17 cellular contexts compared by ENCODE assay signal in the genomic region with DNA sequence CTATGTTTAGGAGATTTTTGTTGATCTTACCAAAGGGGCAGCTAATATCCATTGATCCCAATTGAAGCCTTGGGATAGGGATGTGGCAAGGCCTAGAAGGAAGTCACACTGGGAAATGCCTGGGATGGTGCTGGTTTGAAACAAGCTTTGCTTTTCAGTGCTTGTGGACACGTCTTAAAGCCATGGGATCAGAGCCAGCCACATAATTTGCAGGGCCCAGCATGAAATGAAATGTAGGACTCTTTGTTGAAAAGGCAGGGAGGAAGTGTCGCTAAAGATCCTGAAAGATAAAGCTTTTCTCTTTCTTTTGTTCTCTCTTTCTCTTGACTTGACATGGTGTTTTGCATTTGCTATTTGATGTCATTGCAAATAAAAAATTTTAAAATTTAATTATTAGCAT. TPM values are rescaled to one million over a fixed set of nuclear protein-coding genes. Genes with fewer than 3 reads are reported as not detected.
A peak's percentile ranks its signal among the peaks of the same experiment; 100 is the strongest.
DNase-seq lines count a peak whose midpoint lies in the region; ATAC-seq lines count a peak whose summit lies in the region.
"Had no signal": no experiment of that assay in that cellular context is flagged by ENCODE, and none has a peak within 500 bp of the region (broad histone marks: within the 10 kb centered on the region; RNA-seq: fewer than 3 reads in every experiment).

No MANE protein-coding gene starts in this region.

- CTCF ChIA-PET in activated naive CD4-positive, alpha-beta T cell treated with anti-CD3 and anti-CD28 coated beads for 36 hours (lab: Charles Lee): interaction anchor here (0.6 to 3.6 kb wide), 7 partner anchors 9 to 206 kb away, joined by 3 to 11 read pairs (median 3); no protein-coding TSS in a partner anchor

- no peaks in the 10 kb centered on the region for H3K36me3 Mint-ChIP-seq in activated naive CD4-positive, alpha-beta T cell treated with anti-CD3 and anti-CD28 coated beads for 36 hours (ENCODE audit: low read depth)
- H3K36me3 Mint-ChIP-seq in T-helper 17 cell (ENCODE audit: low read depth): no peaks in the 10 kb centered on the region
- peaks cover 19% of the 10 kb centered on the region for H3K36me3 Mint-ChIP-seq in stimulated activated effector memory CD8-positive, alpha-beta T cell treated with anti-CD3 and anti-CD28 coated beads, Interleukin-12 subunit alpha, Interleukin-12 subunit beta, amount 100 ng/mL, for 72 hours

- DNase-seq in activated naive CD4-positive, alpha-beta T cell treated with anti-CD3 and anti-CD28 coated beads for 36 hours: no peak
- no peak for DNase-seq in activated naive CD4-positive, alpha-beta T cell (lab: John Stamatoyannopoulos, UW)
- DNase-seq in T-helper 17 cell: no peak
- DNase-seq in ecto neural progenitor cell (ENCODE audit: low spot score): peak; percentile 27
- no peak for DNase-seq in stimulated activated effector memory CD8-positive, alpha-beta T cell treated with anti-CD3 and anti-CD28 coated beads, Interleukin-12 subunit alpha, Interleukin-12 subunit beta, amount 100 ng/mL, for 72 hours (ENCODE audit: low spot score in 2 of 2)
- no peak for DNase-seq in NCI-H524 treated with DMSO at 0.1 percent for 48 hours (lab: John Stamatoyannopoulos, UW)
- DNase-seq: activated CD4-positive, alpha-beta T cell treated with anti-CD3 and anti-CD28 coated beads for 48 hours; Karpas-422; kidney glomerular epithelial cell; NCI-H1105 treated with DMSO at 0.1 percent for 48 hours; NCI-H446; nucleus accumbens; right cardiac atrium; SHP77 treated with DMSO at 0.1 percent for 48 hours; T1000 had no signal

- H3K27ac Mint-ChIP-seq in activated naive CD4-positive, alpha-beta T cell treated with anti-CD3 and anti-CD28 coated beads for 36 hours: peak overlapping the region; percentile 74
- H3K27ac Mint-ChIP-seq in T-helper 17 cell: peak overlapping the region; percentile 94
- no peak overlapping the region for H3K27ac Mint-ChIP-seq in stimulated activated effector memory CD8-positive, alpha-beta T cell treated with anti-CD3 and anti-CD28 coated beads, Interleukin-12 subunit alpha, Interleukin-12 subunit beta, amount 100 ng/mL, for 72 hours

- peaks cover 66% of the 10 kb centered on the region for H3K4me1 Mint-ChIP-seq in activated naive CD4-positive, alpha-beta T cell treated with anti-CD3 and anti-CD28 coated beads for 36 hours (ENCODE audit: low read depth)
- H3K4me1 Mint-ChIP-seq in T-helper 17 cell: peaks cover 44% of the 10 kb centered on the region
- peaks cover 51% of the 10 kb centered on the region for H3K4me1 Mint-ChIP-seq in stimulated activated effector memory CD8-positive, alpha-beta T cell treated with anti-CD3 and anti-CD28 coated beads, Interleukin-12 subunit alpha, Interleukin-12 subunit beta, amount 100 ng/mL, for 72 hours

- intact Hi-C loops in activated naive CD4-positive, alpha-beta T cell treated with anti-CD3 and anti-CD28 coated beads for 36 hours (cut with micrococcal nuclease): no loop called here

- no peaks in the 10 kb centered on the region for H3K27me3 Mint-ChIP-seq in activated naive CD4-positive, alpha-beta T cell treated with anti-CD3 and anti-CD28 coated beads for 36 hours (ENCODE audit: low read depth)
- H3K27me3 Mint-ChIP-seq in T-helper 17 cell: no peaks in the 10 kb centered on the region

- H3K4me3 Mint-ChIP-seq in activated naive CD4-positive, alpha-beta T cell treated with anti-CD3 and anti-CD28 coated beads for 36 hours: peak overlapping the region; percentile 17
- H3K4me3 Mint-ChIP-seq in T-helper 17 cell: peak overlapping the region; percentile 67
- H3K4me3 Mint-ChIP-seq in stimulated activated effector memory CD8-positive, alpha-beta T cell treated with anti-CD3 and anti-CD28 coated beads, Interleukin-12 subunit alpha, Interleukin-12 subunit beta, amount 100 ng/mL, for 72 hours: peak overlapping the region; percentile 18

- H3K9me3 Mint-ChIP-seq in activated naive CD4-positive, alpha-beta T cell treated with anti-CD3 and anti-CD28 coated beads for 36 hours: no peaks in the 10 kb centered on the region
- no peaks in the 10 kb centered on the region for H3K9me3 Mint-ChIP-seq in stimulated activated effector memory CD8-positive, alpha-beta T cell treated with anti-CD3 and anti-CD28 coated beads, Interleukin-12 subunit alpha, Interleukin-12 subunit beta, amount 100 ng/mL, for 72 hours

- H3K9me3 ChIP-seq in T-helper 17 cell (ENCODE audit: control insufficient read depth, low read length, poor library complexity, severe bottlenecking): no peaks in the 10 kb centered on the region

- ATAC-seq in T-helper 17 cell (no peak), HG02623 (IDR thresholded peaks at IDR 0.05; ENCODE audit: unreplicated experiment) (no peak), HG03469 (IDR thresholded peaks at IDR 0.05; ENCODE audit: unreplicated experiment) (no peak)
- ATAC-seq in stimulated activated effector memory CD8-positive, alpha-beta T cell treated with anti-CD3 and anti-CD28 coated beads, Interleukin-12 subunit alpha, Interleukin-12 subunit beta, amount 100 ng/mL, for 72 hours: no peak
- ATAC-seq: right cardiac atrium had no signal

RNA-seq across cellular contexts. Expression of gene TTC9, which starts 5.0 kb away (rescaled TPM):
- total RNA-seq in activated naive CD4-positive, alpha-beta T cell treated with anti-CD3 and anti-CD28 coated beads for 36 hours: 1 to 10 TPM; 7.5 to 7.6 TPM
- total RNA-seq in T-helper 17 cell: 10 to 100 TPM in 1 of 2 donors, 1 to 10 TPM in 1; 8.2 to 11.7 TPM

RNA-seq across cellular contexts. Expression of gene MED6, which starts 46.2 kb away (rescaled TPM):
- 10 to 100 TPM; 48.5 to 48.9 TPM for total RNA-seq in activated naive CD4-positive, alpha-beta T cell treated with anti-CD3 and anti-CD28 coated beads for 36 hours
- 10 to 100 TPM; 74.5 to 90.4 TPM for total RNA-seq in T-helper 17 cell

Comparison
In these comparisons a context has a peak if more than half of its experiments do, and no peak if none do; other contexts are left out.
1. H3K4me3 Mint-ChIP-seq: peak in every context shown above with its lines; median percentile 67 in T-helper 17 cell; 18 in stimulated activated effector memory CD8-positive, alpha-beta T cell treated with anti-CD3 and anti-CD28 coated beads, Interleukin-12 subunit alpha, Interleukin-12 subunit beta, amount 100 ng/mL, for 72 hours; 17 in activated naive CD4-positive, alpha-beta T cell treated with anti-CD3 and anti-CD28 coated beads for 36 hours.